1 cellular context compared by ENCODE assay signal in the genomic region with DNA sequence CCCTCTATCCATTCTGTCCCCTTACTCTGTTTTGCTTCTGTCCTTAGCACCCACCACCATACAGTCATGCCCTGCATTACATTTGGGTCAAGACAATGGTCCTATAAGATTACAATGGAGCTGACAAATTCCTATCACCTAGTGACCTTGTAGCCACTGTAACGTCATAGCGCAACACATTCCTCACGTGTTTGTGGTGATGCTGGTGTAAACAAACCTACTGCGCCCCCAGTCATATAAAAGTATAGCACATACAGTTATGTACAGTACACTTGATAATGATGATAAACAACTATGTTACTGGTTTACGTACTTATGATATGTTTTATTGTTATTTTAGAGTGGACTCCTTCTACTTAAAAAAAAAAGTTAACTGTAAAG.
TF ChIP-seq lines count a peak whose summit lies in the region.

No MANE protein-coding gene starts in this region.

TF ChIP-seq in HepG2, 621 proteins besides CTCF, POLR2A, EP300 and RAD21:
- no peak for TF ChIP-seq ZSCAN29 (CRISPR knock-in tag; conservative IDR thresholded peaks at IDR 0.05)
- TF ChIP-seq CREB1 (IDR thresholded peaks at IDR 0.05): peak; percentile 45; the same call in 1 of the 2 replicates
- no peak for TF ChIP-seq CREB1 (CRISPR knock-in tag; IDR thresholded peaks at IDR 0.05)
- no peak for TF ChIP-seq SOX13 (IDR thresholded peaks at IDR 0.05)
- TF ChIP-seq SOX13 (CRISPR knock-in tag; conservative IDR thresholded peaks at IDR 0.05 in 1 of 2, IDR thresholded peaks at IDR 0.05 in 1 of 2): peak in 1 of 2 experiments; percentile 42; a peak in 1 of 4 replicates
- TF ChIP-seq CEBPB (IDR thresholded peaks at IDR 0.05; ENCODE audit: borderline replicate concordance, low read depth, low read length): no peak
- no peak for TF ChIP-seq PHF5A (CRISPR knock-in tag; IDR thresholded peaks at IDR 0.05; ENCODE audit: low read depth, unreplicated experiment)
- TF ChIP-seq BHLHE40 (IDR thresholded peaks at IDR 0.05; ENCODE audit: low read length): peak; percentile 49; the same call in 1 of the 2 replicates
- TF ChIP-seq ZBTB21 (CRISPR knock-in tag; IDR thresholded peaks at IDR 0.05): peak; percentile 53; the same call in 1 of the 2 replicates
- TF ChIP-seq ZNF652 (CRISPR knock-in tag; IDR thresholded peaks at IDR 0.05; ENCODE audit: borderline replicate concordance, low read depth): no peak
- no peak for TF ChIP-seq FOXP1 (IDR thresholded peaks at IDR 0.05)
- TF ChIP-seq FOXP1 (CRISPR knock-in tag; IDR thresholded peaks at IDR 0.05): 0 out of 2 replicates have a peak, but pooled peaks have one; percentile 11
- no peak for TF ChIP-seq ZNF446 (CRISPR knock-in tag; IDR thresholded peaks at IDR 0.05)
- TF ChIP-seq, protein P1, sequence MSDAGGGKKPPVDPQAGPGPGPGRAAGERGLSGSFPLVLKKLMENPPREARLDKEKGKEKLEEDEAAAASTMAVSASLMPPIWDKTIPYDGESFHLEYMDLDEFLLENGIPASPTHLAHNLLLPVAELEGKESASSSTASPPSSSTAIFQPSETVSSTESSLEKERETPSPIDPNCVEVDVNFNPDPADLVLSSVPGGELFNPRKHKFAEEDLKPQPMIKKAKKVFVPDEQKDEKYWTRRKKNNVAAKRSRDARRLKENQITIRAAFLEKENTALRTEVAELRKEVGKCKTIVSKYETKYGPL (CRISPR knock-in tag; IDR thresholded peaks at IDR 0.05): no peak
- no peak for TF ChIP-seq SOX6 (IDR thresholded peaks at IDR 0.05)
- peak; percentile 34; the same call in 1 of the 2 replicates for TF ChIP-seq SOX6 (CRISPR knock-in tag; IDR thresholded peaks at IDR 0.05)
- peak; percentile 24; the same call in 1 of the 2 replicates for TF ChIP-seq SOX5 (CRISPR knock-in tag; IDR thresholded peaks at IDR 0.05; ENCODE audit: borderline replicate concordance)
- TF ChIP-seq ZNF510 (CRISPR knock-in tag; IDR thresholded peaks at IDR 0.05; ENCODE audit: low read depth): no peak
